ENCODE assay signal across 8 cellular contexts in genomic region chr1:5993553-5994510, GRCh38. TPM values are rescaled to one million over a fixed set of nuclear protein-coding genes. Genes with fewer than 3 reads are reported as not detected.
DNase-seq lines count a peak whose midpoint lies in the region; ATAC-seq and TF ChIP-seq lines count a peak whose summit lies in the region.

No MANE protein-coding gene starts in this region.

- H3K36me3 ChIP-seq in BLaER1 (peaks cover 23% of the 10 kb centered on the region; the same call in 1 of the 2 replicates), KMS-11 (ENCODE audit: insufficient read depth) (no peaks in the 10 kb centered on the region), kidney epithelial cell (ENCODE audit: control insufficient read depth, insufficient read depth, low read length) (no peaks in the 10 kb centered on the region), thymus (ENCODE audit: control insufficient read depth, insufficient read depth) (peaks cover 8% of the 10 kb centered on the region)

- H3K4me3 Mint-ChIP-seq in activated naive CD8-positive, alpha-beta T cell treated with anti-CD3 and anti-CD28 coated beads, Interleukin-2, amount 10 ng/mL, durations not matched to agents 7 days and 5 days: peak overlapping the region; percentile 97

- H3K4me2 ChIP-seq in BLaER1 (peak overlapping the region; percentile 100), KMS-11 (peak overlapping the region; percentile 94)

- POLR2A ChIA-PET in activated naive CD8-positive, alpha-beta T cell treated with anti-CD3 and anti-CD28 coated beads, Interleukin-2, amount 10 ng/mL, durations not matched to agents 7 days and 5 days (lab: Charles Lee): interaction anchor here (0.5 to 5.7 kb wide), 7 partner anchors 16 to 206 kb away, joined by 3 to 101 read pairs (median 4); no protein-coding TSS in a partner anchor

- H3K9me3 Mint-ChIP-seq in activated naive CD8-positive, alpha-beta T cell treated with anti-CD3 and anti-CD28 coated beads, Interleukin-2, amount 10 ng/mL, durations not matched to agents 7 days and 5 days: no peaks in the 10 kb centered on the region

- H3K4me1 ChIP-seq in BLaER1: peaks cover 54% of the 10 kb centered on the region
- H3K4me1 ChIP-seq in KMS-11 (ENCODE audit: low read depth, poor library complexity, severe bottlenecking): peaks cover 23% of the 10 kb centered on the region
- H3K4me1 ChIP-seq in thymus (ENCODE audit: control insufficient read depth, insufficient read depth, low read length): peaks cover 19% of the 10 kb centered on the region

- WGBS in thymus: 26% methylated on average over 29 of the region's 29 CpGs

- H3K4me3 ChIP-seq in BLaER1: peak overlapping the region; percentile 84
- H3K4me3 ChIP-seq in KMS-11 (IDR thresholded peaks at IDR 0.05; ENCODE audit: insufficient read depth, low read depth, low read length): peak overlapping the region; percentile 95
- peak overlapping the region; percentile 61 for H3K4me3 ChIP-seq in kidney epithelial cell (ENCODE audit: low read depth, low read length)
- H3K4me3 ChIP-seq in thymus (ENCODE audit: low read length): peak overlapping the region; percentile 85

- H3K79me2 ChIP-seq in KMS-11 (ENCODE audit: insufficient read depth, low read depth): peaks cover 62% of the 10 kb centered on the region

- DNase-seq in activated naive CD8-positive, alpha-beta T cell treated with anti-CD3 and anti-CD28 coated beads, Interleukin-2, amount 10 ng/mL, durations not matched to agents 7 days and 5 days: peak; percentile 50
- no peak for DNase-seq in kidney epithelial cell (ENCODE audit: low read depth)
- DNase-seq in EL: no peak

- H3K9me3 ChIP-seq in BLaER1 (no peaks in the 10 kb centered on the region), thymus (ENCODE audit: control insufficient read depth) (no peaks in the 10 kb centered on the region)

- no peaks in the 10 kb centered on the region for H3K27me3 Mint-ChIP-seq in activated naive CD8-positive, alpha-beta T cell treated with anti-CD3 and anti-CD28 coated beads, Interleukin-2, amount 10 ng/mL, durations not matched to agents 7 days and 5 days

- ATAC-seq in activated naive CD8-positive, alpha-beta T cell treated with anti-CD3 and anti-CD28 coated beads, Interleukin-2, amount 10 ng/mL, durations not matched to agents 7 days and 5 days (ENCODE audit: low read depth): no peak
- ATAC-seq in HG02798 (IDR thresholded peaks at IDR 0.05; ENCODE audit: poor library complexity, unreplicated experiment) (no peak), GM18907 (IDR thresholded peaks at IDR 0.05; ENCODE audit: unreplicated experiment) (no peak)

- H3K27ac ChIP-seq in BLaER1 (peak overlapping the region; percentile 46; the same call in 1 of the 2 replicates), KMS-11 (peak overlapping the region; percentile 79), thymus (ENCODE audit: low read depth) (peak overlapping the region; percentile 43)

- H3K27ac Mint-ChIP-seq in activated naive CD8-positive, alpha-beta T cell treated with anti-CD3 and anti-CD28 coated beads, Interleukin-2, amount 10 ng/mL, durations not matched to agents 7 days and 5 days: peak overlapping the region; percentile 95

- H2AFZ ChIP-seq in KMS-11 (ENCODE audit: low read depth): peak overlapping the region; percentile 33; the same call in 1 of the 2 replicates

- no peak for TF ChIP-seq CTCF in KMS-11 (conservative IDR thresholded peaks at IDR 0.05; ENCODE audit: low read depth, low read length)
- TF ChIP-seq CTCF in kidney epithelial cell (IDR thresholded peaks at IDR 0.05; ENCODE audit: insufficient read depth, low read length, poor library complexity, severe bottlenecking): no peak

- peak overlapping the region; percentile 78 for H3K9ac ChIP-seq in BLaER1
- H3K9ac ChIP-seq in KMS-11: peak overlapping the region; percentile 82

- H3K36me3 Mint-ChIP-seq in activated naive CD8-positive, alpha-beta T cell treated with anti-CD3 and anti-CD28 coated beads, Interleukin-2, amount 10 ng/mL, durations not matched to agents 7 days and 5 days: peaks cover 4% of the 10 kb centered on the region

- H4K20me1 ChIP-seq in BLaER1 (peaks cover 68% of the 10 kb centered on the region), KMS-11 (ENCODE audit: insufficient read depth) (no peaks in the 10 kb centered on the region)

- peaks cover 23% of the 10 kb centered on the region for H3K4me1 Mint-ChIP-seq in activated naive CD8-positive, alpha-beta T cell treated with anti-CD3 and anti-CD28 coated beads, Interleukin-2, amount 10 ng/mL, durations not matched to agents 7 days and 5 days

- no peaks in the 10 kb centered on the region for H3K27me3 ChIP-seq in BLaER1
- H3K27me3 ChIP-seq in KMS-11 (ENCODE audit: insufficient read depth, low read depth): no peaks in the 10 kb centered on the region
- H3K27me3 ChIP-seq in kidney epithelial cell (ENCODE audit: control insufficient read depth, insufficient read depth, low read length): no peaks in the 10 kb centered on the region
- H3K27me3 ChIP-seq in thymus (ENCODE audit: control insufficient read depth, insufficient read depth): no peaks in the 10 kb centered on the region

RNA-seq across cellular contexts. Expression of gene NPHP4, which starts 1.6 kb away (rescaled TPM):
- 10 to 100 TPM; 16.4 to 17.5 TPM for total RNA-seq in activated naive CD8-positive, alpha-beta T cell treated with anti-CD3 and anti-CD28 coated beads, Interleukin-2, amount 10 ng/mL, durations not matched to agents 7 days and 5 days
- total RNA-seq in kidney epithelial cell: 6.6 TPM in 2 replicates
- 4.2 TPM for polyA plus RNA-seq in thymus

RNA-seq across cellular contexts. Expression of gene KCNAB2, which starts 51.9 kb away (rescaled TPM):
- 100 to 1,000 TPM; 290 to 307 TPM for total RNA-seq in activated naive CD8-positive, alpha-beta T cell treated with anti-CD3 and anti-CD28 coated beads, Interleukin-2, amount 10 ng/mL, durations not matched to agents 7 days and 5 days
- 1.6 and 2.7 TPM in 2 replicates for total RNA-seq in kidney epithelial cell
- polyA plus RNA-seq in thymus: 40.1 TPM

Comparison
In these comparisons a context has a peak if more than half of its experiments do, and no peak if none do; other contexts are left out.
1. RNA of gene KCNAB2, which starts 51.9 kb away (total RNA-seq): 290 to 307 TPM in activated naive CD8-positive, alpha-beta T cell treated with anti-CD3 and anti-CD28 coated beads, Interleukin-2, amount 10 ng/mL, durations not matched to agents 7 days and 5 days; 1.6 to 2.7 TPM in kidney epithelial cell; every median in the first group is over 10 times any median in the second.
2. Peak in every context shown above with its lines, with median percentiles within 50 percentile points of each other: H3K27ac ChIP-seq and H3K4me3 ChIP-seq.